ENCODE assay signal across 10 cellular contexts in genomic region chr20:51412991-51413471, GRCh38.
DNase-seq lines count a peak whose midpoint lies in the region; ATAC-seq and TF ChIP-seq lines count a peak whose summit lies in the region.
"Had no signal": no experiment of that assay in that cellular context is flagged by ENCODE, and none has a peak within 500 bp of the region (broad histone marks: within the 10 kb centered on the region; RNA-seq: fewer than 3 reads in every experiment).

No MANE protein-coding gene starts in this region.

- H3K9me3 ChIP-seq in A673 (ENCODE audit: low read depth, low read length, poor library complexity, severe bottlenecking) (no peaks in the 10 kb centered on the region), HEK293 (ENCODE audit: control insufficient read depth, insufficient read depth, low read depth, low read length) (no peaks in the 10 kb centered on the region)

- intact Hi-C loops in A673 (cut with micrococcal nuclease; ENCODE audit: unreplicated experiment) = loop anchor here (10.0 kb wide), 1 partner anchor 182 kb away; no protein-coding TSS in a partner anchor

- no peak for ATAC-seq in activated CD8-positive, alpha-beta T cell treated with anti-CD3 and anti-CD28 coated beads, Interleukin-2, amount 10 ng/mL, durations not matched to agents 7 days and 5 days
- no peak for ATAC-seq in HG02571 (IDR thresholded peaks at IDR 0.05; ENCODE audit: unreplicated experiment)

- no peaks in the 10 kb centered on the region for H3K27me3 Mint-ChIP-seq in activated CD8-positive, alpha-beta T cell treated with anti-CD3 and anti-CD28 coated beads, Interleukin-2, amount 10 ng/mL, durations not matched to agents 7 days and 5 days (ENCODE audit: low read depth)
- H3K27me3 Mint-ChIP-seq in immature natural killer cell (ENCODE audit: low read depth in 3 of 3) = peaks cover 11 to 26% (median 25%) of the 10 kb centered on the region in 3 donors

- no peaks in the 10 kb centered on the region for H3K36me3 ChIP-seq in A673 (ENCODE audit: insufficient read depth, low read length, poor library complexity, severe bottlenecking)
- H3K36me3 ChIP-seq in HEK293 (ENCODE audit: control insufficient read depth in 2 of 2, insufficient read depth in 1 of 2, low read length in 2 of 2) = no peaks in the 10 kb centered on the region

- DNase-seq in A673 (ENCODE audit: low spot score) = peak; percentile 11
- no peak for DNase-seq in activated CD8-positive, alpha-beta T cell treated with anti-CD3 and anti-CD28 coated beads, Interleukin-2, amount 10 ng/mL, durations not matched to agents 7 days and 5 days
- DNase-seq in immature natural killer cell = no peak
- no peak for DNase-seq in DMS153 (lab: John Stamatoyannopoulos, UW)
- DNase-seq in NCI-H1417 treated with DMSO at 0.1 percent for 48 hours (lab: John Stamatoyannopoulos, UW) = no peak
- DNase-seq in D341Med (ENCODE audit: low spot score) = no peak

- TF ChIP-seq CTCF in A673 (conservative IDR thresholded peaks at IDR 0.05; ENCODE audit: low read depth, low read length) = no peak
- no peak for TF ChIP-seq CTCF in HEK293 (tag by site-specific recombination; IDR thresholded peaks at IDR 0.05)

- no TSS peak for BruUV-seq in A673 (replicated peaks; lab: Mats Ljungman, UMichigan)

- H3K4me3 ChIP-seq in A673 (ENCODE audit: low read depth, low read length, poor library complexity, severe bottlenecking) = no peak overlapping the region
- no peak overlapping the region for H3K4me3 ChIP-seq in HEK293 (ENCODE audit: low read depth, low read length)
- H3K4me3 ChIP-seq: lung had no signal

- H3K27me3 ChIP-seq in A673 (replicated peaks; ENCODE audit: insufficient read depth, low read depth, low read length, poor library complexity) = no peaks in the 10 kb centered on the region

- peaks cover 62% of the 10 kb centered on the region for H3K36me3 Mint-ChIP-seq in activated CD8-positive, alpha-beta T cell treated with anti-CD3 and anti-CD28 coated beads, Interleukin-2, amount 10 ng/mL, durations not matched to agents 7 days and 5 days (ENCODE audit: low read depth)
- peaks cover 22 to 29% (median 26%) of the 10 kb centered on the region in 3 donors for H3K36me3 Mint-ChIP-seq in immature natural killer cell

- no peak overlapping the region for H3K27ac ChIP-seq in A673 (ENCODE audit: low read depth, low read length, poor library complexity, severe bottlenecking)
- H3K27ac ChIP-seq in HEK293 (ENCODE audit: extremely low read depth, low read depth, low read length) = no peak overlapping the region
- H3K27ac ChIP-seq: C4-2B had no signal

- peaks cover 84% of the 10 kb centered on the region for H3K4me1 Mint-ChIP-seq in activated CD8-positive, alpha-beta T cell treated with anti-CD3 and anti-CD28 coated beads, Interleukin-2, amount 10 ng/mL, durations not matched to agents 7 days and 5 days (ENCODE audit: low read depth)
- H3K4me1 Mint-ChIP-seq in immature natural killer cell = peaks cover 96 to 98% of the 10 kb centered on the region in 2 donors

- H3K4me3 Mint-ChIP-seq in activated CD8-positive, alpha-beta T cell treated with anti-CD3 and anti-CD28 coated beads, Interleukin-2, amount 10 ng/mL, durations not matched to agents 7 days and 5 days = no peak overlapping the region
- peak overlapping the region in 2 of 5 donors; percentile 27 to 41 for H3K4me3 Mint-ChIP-seq in immature natural killer cell

- H3K4me1 ChIP-seq in A673 (ENCODE audit: insufficient read depth, low read length, poor library complexity, severe bottlenecking) (peaks cover 14% of the 10 kb centered on the region), HEK293 (ENCODE audit: control insufficient read depth, insufficient read depth, low read length) (no peaks in the 10 kb centered on the region)

- CTCF ChIA-PET in A673 (lab: Charles Lee) (interaction anchor here (1.8 to 2.5 kb wide), 2 partner anchors 182 to 211 kb away, joined by 6 to 20 read pairs; no protein-coding TSS in a partner anchor), HEK293 (lab: Yijun Ruan, JAX) (no interaction called here)
- CTCF ChIA-PET in activated CD8-positive, alpha-beta T cell treated with anti-CD3 and anti-CD28 coated beads, Interleukin-2, amount 10 ng/mL, durations not matched to agents 7 days and 5 days (lab: Charles Lee) = interaction anchor here (1.1 to 4.8 kb wide), 3 partner anchors 11 to 182 kb away, joined by 3 to 20 read pairs (median 3); no protein-coding TSS in a partner anchor

- H3K9me3 Mint-ChIP-seq in activated CD8-positive, alpha-beta T cell treated with anti-CD3 and anti-CD28 coated beads, Interleukin-2, amount 10 ng/mL, durations not matched to agents 7 days and 5 days (ENCODE audit: insufficient read depth) = no peaks in the 10 kb centered on the region
- H3K9me3 Mint-ChIP-seq in immature natural killer cell = no peaks in the 10 kb centered on the region

- POLR2A ChIA-PET in A673 (lab: Charles Lee; ENCODE audit: low non-redundant PET) (no interaction called here), HEK293 (lab: Yijun Ruan, JAX) (no interaction called here)
- POLR2A ChIA-PET in activated CD8-positive, alpha-beta T cell treated with anti-CD3 and anti-CD28 coated beads, Interleukin-2, amount 10 ng/mL, durations not matched to agents 7 days and 5 days (lab: Charles Lee) = interaction anchor here (1.2 kb wide), 1 partner anchor 13 kb away, joined by 4 read pairs; no protein-coding TSS in a partner anchor

- peak overlapping the region; percentile 52 for H3K27ac Mint-ChIP-seq in activated CD8-positive, alpha-beta T cell treated with anti-CD3 and anti-CD28 coated beads, Interleukin-2, amount 10 ng/mL, durations not matched to agents 7 days and 5 days
- H3K27ac Mint-ChIP-seq in immature natural killer cell = peak overlapping the region; percentile 56 to 99 (median 78)

TF ChIP-seq in HEK293, 187 proteins besides CTCF, POLR2A, EP300 and RAD21:
- TF ChIP-seq ZNF184 (tag by site-specific recombination; IDR thresholded peaks at IDR 0.05) = no peak
- TF ChIP-seq ZIC2 (tag by site-specific recombination; IDR thresholded peaks at IDR 0.05) = peak; percentile 38
TF ChIP-seq in HEK293: peak in this region for 1.
